ENCODE assay signal across 9 cellular contexts in genomic region chr9:12784461-12785250, GRCh38. TPM values are rescaled to one million over a fixed set of nuclear protein-coding genes. Genes with fewer than 3 reads are reported as not detected.
DNase-seq lines count a peak whose midpoint lies in the region; ATAC-seq and TF ChIP-seq lines count a peak whose summit lies in the region.
"Had no signal": no experiment of that assay in that cellular context is flagged by ENCODE, and none has a peak within 500 bp of the region (broad histone marks: within the 10 kb centered on the region; RNA-seq: fewer than 3 reads in every experiment).

No MANE protein-coding gene starts in this region.

- no peak overlapping the region for H3K4me3 Mint-ChIP-seq in endodermal cell

- H3K4me3 ChIP-seq in PC-3 (ENCODE audit: low read length) (peak overlapping the region; percentile 60), suprapubic skin (no peak overlapping the region), endodermal cell (ENCODE audit: low read length) (no peak overlapping the region)

- peak overlapping the region; percentile 98 for H3K9ac ChIP-seq in PC-3 (ENCODE audit: low read length)
- H3K9ac ChIP-seq in endodermal cell (ENCODE audit: extremely low read depth, low read length, poor library complexity, severe bottlenecking): no peak overlapping the region

- H3K27me3 ChIP-seq in PC-3 (ENCODE audit: low read length): no peaks in the 10 kb centered on the region
- no peaks in the 10 kb centered on the region for H3K27me3 ChIP-seq in foreskin keratinocyte
- H3K27me3 ChIP-seq in suprapubic skin: no peaks in the 10 kb centered on the region
- no peaks in the 10 kb centered on the region for H3K27me3 ChIP-seq in endodermal cell (ENCODE audit: control insufficient read depth, insufficient read depth, low read length, poor library complexity, severe bottlenecking)

- POLR2A ChIA-PET in PC-3 (lab: Charles Lee; ENCODE audit: unreplicated experiment): interaction anchor here (0.7 to 0.9 kb wide), 2 partner anchors 10 to 100 kb away, joined by 7 to 14 read pairs; partner anchors contain the start of gene LURAP1L

- TF ChIP-seq POLR2A in suprapubic skin (IDR thresholded peaks at IDR 0.05): no peak

- no peak for TF ChIP-seq CTCF in PC-3 (conservative IDR thresholded peaks at IDR 0.05; ENCODE audit: low read depth, low read length)
- no peak for TF ChIP-seq CTCF in foreskin keratinocyte (conservative IDR thresholded peaks at IDR 0.05)
- TF ChIP-seq CTCF in suprapubic skin (IDR thresholded peaks at IDR 0.05): no peak
- no peak for TF ChIP-seq CTCF in endodermal cell (conservative IDR thresholded peaks at IDR 0.05)

- H4K20me1 ChIP-seq in PC-3 (ENCODE audit: low read length): no peaks in the 10 kb centered on the region

- 54% methylated on average over 6 of the region's 6 CpGs for WGBS in suprapubic skin
- WGBS in endodermal cell (ENCODE audit: insufficient coverage in 1 of 2, insufficient read length in 1 of 2), 2 experiments: 80 to 91% methylated on average over 1 to 6 of the region's 6 CpGs

- H3K27ac Mint-ChIP-seq in endodermal cell: no peak overlapping the region

- peaks cover 11% of the 10 kb centered on the region for H3K9me3 ChIP-seq in PC-3 (ENCODE audit: low read length)
- H3K9me3 ChIP-seq in suprapubic skin: no peaks in the 10 kb centered on the region
- peaks cover 13% of the 10 kb centered on the region for H3K9me3 ChIP-seq in endodermal cell (ENCODE audit: control insufficient read depth, low read length)

- TSS peak; percentile 73 for BruUV-seq in PC-3 (replicated peaks; lab: Mats Ljungman, UMichigan)

- H3F3A ChIP-seq in PC-3 (ENCODE audit: low read length, unreplicated experiment): peaks cover 14% of the 10 kb centered on the region

- TF ChIP-seq EP300 in suprapubic skin (IDR thresholded peaks at IDR 0.05): no peak

- intact Hi-C loops in PC-3 (cut with micrococcal nuclease): loop anchor here (1.0 to 5.0 kb wide), 3 partner anchors 30 to 100 kb away; no protein-coding TSS in a partner anchor

- H3K79me2 ChIP-seq in PC-3 (ENCODE audit: low read length): peaks cover 45% of the 10 kb centered on the region

- H3K36me3 ChIP-seq in PC-3 (ENCODE audit: low read depth, low read length) (peaks cover 12% of the 10 kb centered on the region; the same call in 1 of the 2 replicates), suprapubic skin (no peaks in the 10 kb centered on the region), endodermal cell (ENCODE audit: control insufficient read depth, insufficient read depth, low read length) (no peaks in the 10 kb centered on the region)

- DNase-seq in A172 (ENCODE audit: low spot score) (peak; percentile 91), PC-3 (peak; percentile 96), foreskin keratinocyte (peak; percentile 83 to 94), suprapubic skin (ENCODE audit: low spot score in 2 of 2) (no peak), endodermal cell (no peak), COLO829 (ENCODE audit: low spot score) (no peak), mesenteric fat pad (ENCODE audit: low spot score) (no peak)
- DNase-seq: DND-41 had no signal

- H3K27ac ChIP-seq in PC-3 (ENCODE audit: low read length): peak overlapping the region; percentile 100
- peak overlapping the region; percentile 91 for H3K27ac ChIP-seq in foreskin keratinocyte
- H3K27ac ChIP-seq in suprapubic skin: peak overlapping the region; percentile 87
- H3K27ac ChIP-seq in endodermal cell (ENCODE audit: low read depth, low read length): no peak overlapping the region

- no peaks in the 10 kb centered on the region for H3K9me3 Mint-ChIP-seq in endodermal cell

- H3K4me1 Mint-ChIP-seq in endodermal cell: no peaks in the 10 kb centered on the region

- ATAC-seq in GM21786 (IDR thresholded peaks at IDR 0.05; ENCODE audit: unreplicated experiment) (peak; percentile 94), PC-3 (peak; percentile 93), foreskin keratinocyte (peak; percentile 95)

- no peaks in the 10 kb centered on the region for H3K9me2 ChIP-seq in PC-3 (replicated peaks; ENCODE audit: low read length)

- H2AFZ ChIP-seq in PC-3 (ENCODE audit: low read length): no peak overlapping the region

- no peaks in the 10 kb centered on the region for H3K36me3 Mint-ChIP-seq in endodermal cell (ENCODE audit: low read depth)

- peak overlapping the region; percentile 91 for H3K4me2 ChIP-seq in PC-3 (ENCODE audit: low read length)

- no peaks in the 10 kb centered on the region for H3K27me3 Mint-ChIP-seq in endodermal cell (ENCODE audit: insufficient read depth)

- H3K4me1 ChIP-seq in PC-3 (ENCODE audit: insufficient read depth, low read length) (peaks cover 34% of the 10 kb centered on the region), foreskin keratinocyte (peaks cover 26% of the 10 kb centered on the region), suprapubic skin (peaks cover 21% of the 10 kb centered on the region), endodermal cell (ENCODE audit: control insufficient read depth, insufficient read depth, low read length) (no peaks in the 10 kb centered on the region)

- CTCF ChIA-PET in PC-3 (lab: Charles Lee): no interaction called here

RNA-seq across cellular contexts. Expression of gene LURAP1L, which starts 9.8 kb away (rescaled TPM):
- total RNA-seq in A172 (2014; rRNA removed; shearing (Covaris generic)): 4.9 and 6.6 TPM in 2 replicates
- total RNA-seq in PC-3 (2014; rRNA removed): 16.4 and 16.9 TPM in 2 replicates
- 3.6 TPM in 2 replicates for total RNA-seq in foreskin keratinocyte
- polyA plus RNA-seq in foreskin keratinocyte: 2.4 and 2.7 TPM in 2 replicates
- 10 to 100 TPM in 3 of 4 donors, 1 to 10 TPM in 1; 9.6 to 26.0 (median 12.6) TPM for total RNA-seq in suprapubic skin
- total RNA-seq in endodermal cell: 1 to 10 TPM in 1 of 2 donors, under 1 TPM in 1; 0.24 to 1.3 TPM
- 0.85 TPM for polyA plus RNA-seq in endodermal cell (2013, experiment 1 of 2)
- polyA plus RNA-seq in endodermal cell (2013, experiment 2 of 2): 0.58 TPM
- 21.7 TPM for total RNA-seq in mesenteric fat pad

Comparison
In these comparisons a context has a peak if more than half of its experiments do, and no peak if none do; other contexts are left out.
1. DNase-seq: peak in A172 (single experiment), PC-3 (single experiment) and foreskin keratinocyte (2 of 2); none in suprapubic skin (0 of 2), endodermal cell (single experiment), COLO829 (single experiment) and mesenteric fat pad (single experiment).
2. Peak in every context shown above with its lines, with median percentiles within 50 percentile points of each other: ATAC-seq.